Comparison of ENCODE assay signal across 22 cellular contexts in the genomic region with DNA sequence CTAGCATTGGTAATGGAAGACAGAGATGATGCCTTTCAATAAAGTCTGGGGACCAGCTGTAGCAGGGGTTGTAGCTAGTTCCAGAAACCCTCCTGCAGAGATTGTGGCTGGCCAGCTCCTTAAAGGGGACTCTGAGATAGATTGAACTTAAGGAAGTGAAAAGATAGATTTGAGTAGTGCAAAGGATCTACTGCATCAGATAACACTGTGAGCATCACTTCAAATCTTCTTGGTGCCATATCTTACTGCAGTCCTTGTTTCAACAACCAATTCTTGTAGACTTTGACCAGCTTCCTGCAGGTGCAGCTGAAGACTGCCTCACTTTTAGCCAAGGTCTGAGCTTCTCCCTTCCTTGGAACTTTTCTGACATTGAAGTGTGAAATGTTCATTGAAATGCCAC. TPM values are rescaled to one million over a fixed set of nuclear protein-coding genes. Genes with fewer than 3 reads are reported as not detected.
A peak's percentile ranks its signal among the peaks of the same experiment; 100 is the strongest.
DNase-seq lines count a peak whose midpoint lies in the region; ATAC-seq and FAIRE-seq lines count a peak whose summit lies in the region.
"Had no signal": no experiment of that assay in that cellular context is flagged by ENCODE, and none has a peak within 500 bp of the region (broad histone marks: within the 10 kb centered on the region; RNA-seq: fewer than 3 reads in every experiment).

No MANE protein-coding gene starts in this region.

- H3K4me1 ChIP-seq in mesenchymal stem cell (ENCODE audit: control insufficient read depth, insufficient read depth, low read depth, low read length) (no peaks in the 10 kb centered on the region), small intestine (ENCODE audit: control insufficient read depth in 2 of 2, insufficient read depth in 1 of 2, low read depth in 1 of 2, low read length in 1 of 2) (no peaks in the 10 kb centered on the region)
- no peaks in the 10 kb centered on the region for H3K4me1 ChIP-seq in CD4-positive, alpha-beta memory T cell (ENCODE audit: insufficient read depth, low read length)
- H3K4me1 ChIP-seq: BE2C had no signal

- H3K36me3 ChIP-seq in mesenchymal stem cell (ENCODE audit: control insufficient read depth in 1 of 2, insufficient read depth in 2 of 2, low read depth in 1 of 2, low read length in 2 of 2) (no peaks in the 10 kb centered on the region), small intestine (ENCODE audit: control insufficient read depth in 2 of 2, insufficient read depth in 2 of 2, low read length in 2 of 2) (no peaks in the 10 kb centered on the region)
- no peaks in the 10 kb centered on the region for H3K36me3 ChIP-seq in CD4-positive, alpha-beta memory T cell (ENCODE audit: insufficient read depth, low read length)
- H3K36me3 ChIP-seq: BE2C had no signal

- intact Hi-C loops in CD4-positive, alpha-beta memory T cell (cut with micrococcal nuclease) = no loop called here

- no peak overlapping the region for H2AFZ ChIP-seq in mesenchymal stem cell (ENCODE audit: low read depth, low read length)

- no peak overlapping the region for H2AK5ac ChIP-seq in mesenchymal stem cell (ENCODE audit: low read length, severe bottlenecking)

- no peak overlapping the region for H3K4me3 Mint-ChIP-seq in activated T-cell treated with anti-CD3 and anti-CD28 coated beads, Interleukin-2, amount 50 U/mL, for 24 hours
- H3K4me3 Mint-ChIP-seq in CD4-positive, alpha-beta memory T cell = no peak overlapping the region
- H3K4me3 Mint-ChIP-seq: CD8-positive, alpha-beta T cell; T-cell had no signal

- H3K27ac ChIP-seq in mesenchymal stem cell (ENCODE audit: low read length, poor library complexity, severe bottlenecking) = no peak overlapping the region
- H3K27ac ChIP-seq in CD4-positive, alpha-beta memory T cell (ENCODE audit: low read depth, low read length) = no peak overlapping the region
- H3K27ac ChIP-seq in small intestine (ENCODE audit: low read depth in 1 of 2, low read length in 1 of 2) = no peak overlapping the region
- H3K27ac ChIP-seq: KMS-11 had no signal

- DNase-seq in mesenchymal stem cell = no peak
- DNase-seq in activated T-cell treated with anti-CD3 and anti-CD28 coated beads, Interleukin-2, amount 50 U/mL, for 24 hours = no peak
- no peak for DNase-seq in CD4-positive, alpha-beta memory T cell
- DNase-seq in small intestine = no peak
- DNase-seq: BE2C; CD8-positive, alpha-beta T cell; DMS79 treated with DMSO at 0.1 percent for 48 hours; GDM1; MM.1S; NCI-H1105; NCI-H187; NCI-H446; NCI-H748 treated with DMSO at 0.1 percent for 48 hours; T-cell; T1000 had no signal

- CTCF ChIA-PET in CD4-positive, alpha-beta memory T cell (lab: Charles Lee; ENCODE audit: partially characterized antibody) = interaction anchor here (1.2 to 1.3 kb wide), 3 partner anchors 14 to 19 kb away, joined by 3 to 4 read pairs (median 4); partner anchors contain the start of gene CEP162

- POLR2A ChIA-PET in CD4-positive, alpha-beta memory T cell (lab: Charles Lee; ENCODE audit: partially characterized antibody) = no interaction called here

- peaks cover 3 to 11% of the 10 kb centered on the region in 2 experiments for H3K27me3 ChIP-seq in mesenchymal stem cell (ENCODE audit: control insufficient read depth in 1 of 2, insufficient read depth in 1 of 2, low read length in 2 of 2)
- no peaks in the 10 kb centered on the region for H3K27me3 ChIP-seq in CD4-positive, alpha-beta memory T cell (ENCODE audit: insufficient read depth, low read length)
- no peaks in the 10 kb centered on the region for H3K27me3 ChIP-seq in small intestine (ENCODE audit: control insufficient read depth in 2 of 2, insufficient read depth in 2 of 2, low read length in 2 of 2)
- H3K27me3 ChIP-seq: BE2C had no signal

- no peak overlapping the region for H3K18ac ChIP-seq in mesenchymal stem cell (ENCODE audit: low read depth in 1 of 2, low read length in 2 of 2)

- no peak overlapping the region for H3K9ac ChIP-seq in mesenchymal stem cell (ENCODE audit: low read length)
- H3K9ac ChIP-seq: KMS-11 had no signal

- no peak overlapping the region for H3K23ac ChIP-seq in mesenchymal stem cell (ENCODE audit: low read length in 2 of 2)

- H4K91ac ChIP-seq in mesenchymal stem cell (ENCODE audit: low read length) = no peak overlapping the region

- no peak overlapping the region for H2BK15ac ChIP-seq in mesenchymal stem cell (ENCODE audit: low read depth, poor library complexity, severe bottlenecking)

- H3K4ac ChIP-seq in mesenchymal stem cell (ENCODE audit: low read depth in 1 of 2, low read length in 2 of 2) = no peak overlapping the region

- no peak overlapping the region for H3K27ac Mint-ChIP-seq in activated T-cell treated with anti-CD3 and anti-CD28 coated beads, Interleukin-2, amount 50 U/mL, for 24 hours
- H3K27ac Mint-ChIP-seq in CD4-positive, alpha-beta memory T cell = no peak overlapping the region
- H3K27ac Mint-ChIP-seq: CD8-positive, alpha-beta T cell; T-cell had no signal

- FAIRE-seq in small intestine (lab: Jason Lieb, UNC) = no peak
- FAIRE-seq: D721Med, HepG2 had no signal

- no peak overlapping the region for H2BK5ac ChIP-seq in mesenchymal stem cell (ENCODE audit: low read depth, low read length, poor library complexity, severe bottlenecking)

- no peak overlapping the region for H2BK120ac ChIP-seq in mesenchymal stem cell (ENCODE audit: low read depth, low read length)

- H3K4me2 ChIP-seq in mesenchymal stem cell (ENCODE audit: low read length, poor library complexity, severe bottlenecking) = no peak overlapping the region
- H3K4me2 ChIP-seq: KMS-11 had no signal

- H3K4me3 ChIP-seq in mesenchymal stem cell (ENCODE audit: insufficient read depth in 1 of 2, low read depth in 1 of 2, low read length in 2 of 2) (no peak overlapping the region), small intestine (ENCODE audit: low read depth in 1 of 2, low read length in 2 of 2) (no peak overlapping the region)
- H3K4me3 ChIP-seq in CD4-positive, alpha-beta memory T cell (ENCODE audit: low read length in 2 of 2) = no peak overlapping the region

- H3K14ac ChIP-seq in mesenchymal stem cell (ENCODE audit: low read length in 2 of 2) = no peak overlapping the region

- no peaks in the 10 kb centered on the region for H3K36me3 Mint-ChIP-seq in activated T-cell treated with anti-CD3 and anti-CD28 coated beads, Interleukin-2, amount 50 U/mL, for 24 hours (ENCODE audit: low read depth)
- no peaks in the 10 kb centered on the region for H3K36me3 Mint-ChIP-seq in CD4-positive, alpha-beta memory T cell
- H3K36me3 Mint-ChIP-seq: CD8-positive, alpha-beta T cell; T-cell had no signal

- H2BK12ac ChIP-seq in mesenchymal stem cell (ENCODE audit: low read length in 2 of 2) = no peak overlapping the region

- H3K79me1 ChIP-seq in mesenchymal stem cell (replicated peaks; ENCODE audit: low read length, poor library complexity, severe bottlenecking) = no peaks in the 10 kb centered on the region

- ATAC-seq in GM19324 (IDR thresholded peaks at IDR 0.05; ENCODE audit: low FRiP score, unreplicated experiment) = peak; percentile 83
- ATAC-seq in HG02642 (IDR thresholded peaks at IDR 0.05; ENCODE audit: poor library complexity, unreplicated experiment) = peak; percentile 58
- ATAC-seq in HG03159 (IDR thresholded peaks at IDR 0.05; ENCODE audit: unreplicated experiment) = peak; percentile 79
- ATAC-seq: CD8-positive, alpha-beta T cell; HCT116; HepG2; T-cell had no signal

- peaks cover 24% of the 10 kb centered on the region for H3K27me3 Mint-ChIP-seq in activated T-cell treated with anti-CD3 and anti-CD28 coated beads, Interleukin-2, amount 50 U/mL, for 24 hours
- H3K27me3 Mint-ChIP-seq in CD4-positive, alpha-beta memory T cell = peaks cover 5 to 10% of the 10 kb centered on the region in 2 donors

- no peaks in the 10 kb centered on the region for H3K4me1 Mint-ChIP-seq in activated T-cell treated with anti-CD3 and anti-CD28 coated beads, Interleukin-2, amount 50 U/mL, for 24 hours (ENCODE audit: low read depth)
- no peaks in the 10 kb centered on the region for H3K4me1 Mint-ChIP-seq in CD4-positive, alpha-beta memory T cell
- H3K4me1 Mint-ChIP-seq: T-cell had no signal

- no peak overlapping the region for H4K8ac ChIP-seq in mesenchymal stem cell (ENCODE audit: low read length)

- H3K9me3 ChIP-seq in mesenchymal stem cell (ENCODE audit: control insufficient read depth, low read length) (no peaks in the 10 kb centered on the region), small intestine (ENCODE audit: control insufficient read depth, low read depth) (no peaks in the 10 kb centered on the region)
- H3K9me3 ChIP-seq in CD4-positive, alpha-beta memory T cell (ENCODE audit: control insufficient read depth in 1 of 2, low read length in 2 of 2) = no peaks in the 10 kb centered on the region
- H3K9me3 ChIP-seq: BE2C had no signal

- no peaks in the 10 kb centered on the region for H3K9me3 Mint-ChIP-seq in activated T-cell treated with anti-CD3 and anti-CD28 coated beads, Interleukin-2, amount 50 U/mL, for 24 hours
- peaks cover 0 to 5% (median under 1%) of the 10 kb centered on the region in 8 donors for H3K9me3 Mint-ChIP-seq in CD4-positive, alpha-beta memory T cell
- H3K9me3 Mint-ChIP-seq: CD8-positive, alpha-beta T cell; T-cell had no signal

RNA-seq across cellular contexts. Expression of gene CEP162, which starts 14.8 kb away (rescaled TPM):
- polyA plus RNA-seq in mesenchymal stem cell (2013, experiment 1 of 2) = 4.2 TPM
- 3.8 TPM for polyA plus RNA-seq in mesenchymal stem cell (2013, experiment 2 of 2)
- total RNA-seq in CD4-positive, alpha-beta memory T cell = 10 to 100 TPM; 10.3 to 10.4 TPM
- polyA plus RNA-seq in CD4-positive, alpha-beta memory T cell = 1 to 10 TPM in 1 of 2 donors, under 1 TPM in 1; 0.60 to 7.1 TPM
- polyA plus RNA-seq in small intestine = 1 to 10 TPM; 2.4 to 3.6 (median 3.1) TPM
